Comparison of ENCODE assay signal across 1 cellular context in the genomic region with DNA sequence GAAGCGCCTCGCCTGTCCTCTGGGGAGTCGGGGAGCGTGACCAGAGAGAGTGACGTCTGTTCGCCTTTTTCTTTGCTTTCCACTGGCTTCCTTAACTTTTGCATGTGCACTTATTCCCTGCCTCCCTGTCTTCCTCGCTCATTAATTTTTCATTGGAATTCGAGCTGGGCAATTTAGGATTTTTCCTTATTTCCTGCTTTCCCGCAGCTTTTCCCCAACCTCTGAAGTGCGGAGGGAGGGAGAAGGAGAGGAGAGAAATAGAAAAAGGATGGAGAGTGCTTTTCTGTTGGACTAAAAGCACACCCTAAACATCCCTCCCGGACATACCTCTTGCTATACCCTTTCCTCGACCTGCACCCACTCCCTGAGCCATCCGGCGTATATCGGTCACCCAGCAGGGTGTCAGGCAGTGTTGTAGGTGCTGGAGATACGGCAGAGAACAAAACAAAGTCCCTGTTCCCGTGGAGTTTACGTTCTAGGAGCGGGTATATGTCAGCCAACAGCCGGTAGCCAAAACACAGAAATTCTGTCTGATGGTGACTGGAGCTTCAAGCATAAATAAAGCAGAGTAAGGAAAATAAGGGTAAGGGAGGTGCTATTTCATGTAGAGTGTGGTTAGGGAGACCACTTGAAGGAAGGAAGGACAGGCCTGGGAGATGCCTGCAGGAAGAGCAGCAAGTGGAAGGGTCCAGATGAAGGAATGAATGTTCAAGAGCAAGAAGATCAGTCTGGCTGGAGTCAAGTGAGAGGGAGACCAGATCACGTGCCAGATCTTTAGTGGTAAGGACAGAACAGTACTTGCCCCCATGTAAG.
TF ChIP-seq lines count a peak whose summit lies in the region.

No MANE protein-coding gene starts in this region.

TF ChIP-seq in K562, 482 proteins besides CTCF, POLR2A, EP300 and RAD21 (continued from another document):
- TF ChIP-seq, protein P1, sequence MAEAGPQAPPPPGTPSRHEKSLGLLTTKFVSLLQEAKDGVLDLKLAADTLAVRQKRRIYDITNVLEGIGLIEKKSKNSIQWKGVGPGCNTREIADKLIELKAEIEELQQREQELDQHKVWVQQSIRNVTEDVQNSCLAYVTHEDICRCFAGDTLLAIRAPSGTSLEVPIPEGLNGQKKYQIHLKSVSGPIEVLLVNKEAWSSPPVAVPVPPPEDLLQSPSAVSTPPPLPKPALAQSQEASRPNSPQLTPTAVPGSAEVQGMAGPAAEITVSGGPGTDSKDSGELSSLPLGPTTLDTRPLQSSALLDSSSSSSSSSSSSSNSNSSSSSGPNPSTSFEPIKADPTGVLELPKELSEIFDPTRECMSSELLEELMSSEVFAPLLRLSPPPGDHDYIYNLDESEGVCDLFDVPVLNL (CRISPR knock-in tag; IDR thresholded peaks at IDR 0.05; ENCODE audit: low read depth): no peak
- TF ChIP-seq KLF1 (tag; IDR thresholded peaks at IDR 0.05): no peak
- no peak for TF ChIP-seq ZNF133 (CRISPR knock-in tag; IDR thresholded peaks at IDR 0.05)
- TF ChIP-seq ZKSCAN3 (CRISPR knock-in tag; IDR thresholded peaks at IDR 0.05): no peak
- no peak for TF ChIP-seq WHSC1 (IDR thresholded peaks at IDR 0.05; ENCODE audit: low read length)
- TF ChIP-seq, protein P2, sequence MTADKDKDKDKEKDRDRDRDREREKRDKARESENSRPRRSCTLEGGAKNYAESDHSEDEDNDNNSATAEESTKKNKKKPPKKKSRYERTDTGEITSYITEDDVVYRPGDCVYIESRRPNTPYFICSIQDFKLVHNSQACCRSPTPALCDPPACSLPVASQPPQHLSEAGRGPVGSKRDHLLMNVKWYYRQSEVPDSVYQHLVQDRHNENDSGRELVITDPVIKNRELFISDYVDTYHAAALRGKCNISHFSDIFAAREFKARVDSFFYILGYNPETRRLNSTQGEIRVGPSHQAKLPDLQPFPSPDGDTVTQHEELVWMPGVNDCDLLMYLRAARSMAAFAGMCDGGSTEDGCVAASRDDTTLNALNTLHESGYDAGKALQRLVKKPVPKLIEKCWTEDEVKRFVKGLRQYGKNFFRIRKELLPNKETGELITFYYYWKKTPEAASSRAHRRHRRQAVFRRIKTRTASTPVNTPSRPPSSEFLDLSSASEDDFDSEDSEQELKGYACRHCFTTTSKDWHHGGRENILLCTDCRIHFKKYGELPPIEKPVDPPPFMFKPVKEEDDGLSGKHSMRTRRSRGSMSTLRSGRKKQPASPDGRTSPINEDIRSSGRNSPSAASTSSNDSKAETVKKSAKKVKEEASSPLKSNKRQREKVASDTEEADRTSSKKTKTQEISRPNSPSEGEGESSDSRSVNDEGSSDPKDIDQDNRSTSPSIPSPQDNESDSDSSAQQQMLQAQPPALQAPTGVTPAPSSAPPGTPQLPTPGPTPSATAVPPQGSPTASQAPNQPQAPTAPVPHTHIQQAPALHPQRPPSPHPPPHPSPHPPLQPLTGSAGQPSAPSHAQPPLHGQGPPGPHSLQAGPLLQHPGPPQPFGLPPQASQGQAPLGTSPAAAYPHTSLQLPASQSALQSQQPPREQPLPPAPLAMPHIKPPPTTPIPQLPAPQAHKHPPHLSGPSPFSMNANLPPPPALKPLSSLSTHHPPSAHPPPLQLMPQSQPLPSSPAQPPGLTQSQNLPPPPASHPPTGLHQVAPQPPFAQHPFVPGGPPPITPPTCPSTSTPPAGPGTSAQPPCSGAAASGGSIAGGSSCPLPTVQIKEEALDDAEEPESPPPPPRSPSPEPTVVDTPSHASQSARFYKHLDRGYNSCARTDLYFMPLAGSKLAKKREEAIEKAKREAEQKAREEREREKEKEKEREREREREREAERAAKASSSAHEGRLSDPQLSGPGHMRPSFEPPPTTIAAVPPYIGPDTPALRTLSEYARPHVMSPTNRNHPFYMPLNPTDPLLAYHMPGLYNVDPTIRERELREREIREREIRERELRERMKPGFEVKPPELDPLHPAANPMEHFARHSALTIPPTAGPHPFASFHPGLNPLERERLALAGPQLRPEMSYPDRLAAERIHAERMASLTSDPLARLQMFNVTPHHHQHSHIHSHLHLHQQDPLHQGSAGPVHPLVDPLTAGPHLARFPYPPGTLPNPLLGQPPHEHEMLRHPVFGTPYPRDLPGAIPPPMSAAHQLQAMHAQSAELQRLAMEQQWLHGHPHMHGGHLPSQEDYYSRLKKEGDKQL (CRISPR knock-in tag; IDR thresholded peaks at IDR 0.05; ENCODE audit: borderline replicate concordance): no peak
- TF ChIP-seq RBM39 (optimal IDR thresholded peaks at IDR 0.05; ENCODE audit: low read depth, low read length): no peak
- TF ChIP-seq HDAC6 (IDR thresholded peaks at IDR 0.05; ENCODE audit: low read depth, low read length): no peak
- TF ChIP-seq, protein P3, sequence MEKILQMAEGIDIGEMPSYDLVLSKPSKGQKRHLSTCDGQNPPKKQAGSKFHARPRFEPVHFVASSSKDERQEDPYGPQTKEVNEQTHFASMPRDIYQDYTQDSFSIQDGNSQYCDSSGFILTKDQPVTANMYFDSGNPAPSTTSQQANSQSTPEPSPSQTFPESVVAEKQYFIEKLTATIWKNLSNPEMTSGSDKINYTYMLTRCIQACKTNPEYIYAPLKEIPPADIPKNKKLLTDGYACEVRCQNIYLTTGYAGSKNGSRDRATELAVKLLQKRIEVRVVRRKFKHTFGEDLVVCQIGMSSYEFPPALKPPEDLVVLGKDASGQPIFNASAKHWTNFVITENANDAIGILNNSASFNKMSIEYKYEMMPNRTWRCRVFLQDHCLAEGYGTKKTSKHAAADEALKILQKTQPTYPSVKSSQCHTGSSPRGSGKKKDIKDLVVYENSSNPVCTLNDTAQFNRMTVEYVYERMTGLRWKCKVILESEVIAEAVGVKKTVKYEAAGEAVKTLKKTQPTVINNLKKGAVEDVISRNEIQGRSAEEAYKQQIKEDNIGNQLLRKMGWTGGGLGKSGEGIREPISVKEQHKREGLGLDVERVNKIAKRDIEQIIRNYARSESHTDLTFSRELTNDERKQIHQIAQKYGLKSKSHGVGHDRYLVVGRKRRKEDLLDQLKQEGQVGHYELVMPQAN (IDR thresholded peaks at IDR 0.05; ENCODE audit: borderline replicate concordance): 0 out of 2 replicates have a peak, but pooled peaks have one; percentile 18
- no peak for TF ChIP-seq MAFK (IDR thresholded peaks at IDR 0.05; ENCODE audit: low read length)
- TF ChIP-seq, protein P4, sequence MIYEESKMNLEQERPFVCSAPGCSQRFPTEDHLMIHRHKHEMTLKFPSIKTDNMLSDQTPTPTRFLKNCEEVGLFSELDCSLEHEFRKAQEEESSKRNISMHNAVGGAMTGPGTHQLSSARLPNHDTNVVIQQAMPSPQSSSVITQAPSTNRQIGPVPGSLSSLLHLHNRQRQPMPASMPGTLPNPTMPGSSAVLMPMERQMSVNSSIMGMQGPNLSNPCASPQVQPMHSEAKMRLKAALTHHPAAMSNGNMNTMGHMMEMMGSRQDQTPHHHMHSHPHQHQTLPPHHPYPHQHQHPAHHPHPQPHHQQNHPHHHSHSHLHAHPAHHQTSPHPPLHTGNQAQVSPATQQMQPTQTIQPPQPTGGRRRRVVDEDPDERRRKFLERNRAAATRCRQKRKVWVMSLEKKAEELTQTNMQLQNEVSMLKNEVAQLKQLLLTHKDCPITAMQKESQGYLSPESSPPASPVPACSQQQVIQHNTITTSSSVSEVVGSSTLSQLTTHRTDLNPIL (CRISPR knock-in tag; IDR thresholded peaks at IDR 0.05): no peak
- TF ChIP-seq EZH2 (IDR thresholded peaks at IDR 0.05; ENCODE audit: borderline replicate concordance, low read depth, low read length): no peak
- no peak for TF ChIP-seq POLR3G (IDR thresholded peaks at IDR 0.05; ENCODE audit: extremely low read depth, insufficient read length, insufficient replicate concordance)
- TF ChIP-seq U2AF2 (optimal IDR thresholded peaks at IDR 0.05; ENCODE audit: low read depth, low read length): no peak
- 0 out of 2 replicates have a peak, but pooled peaks have one; percentile 9 for TF ChIP-seq ELF4 (CRISPR knock-in tag; IDR thresholded peaks at IDR 0.05)
- no peak for TF ChIP-seq GTF2E2 (tag; IDR thresholded peaks at IDR 0.05)
- TF ChIP-seq JUNB (CRISPR knock-in tag; conservative IDR thresholded peaks at IDR 0.05): no peak
- TF ChIP-seq MCM2 (IDR thresholded peaks at IDR 0.05; ENCODE audit: low read depth): no peak
- 0 out of 2 replicates have a peak, but pooled peaks have one; percentile 9 for TF ChIP-seq MTA1 (IDR thresholded peaks at IDR 0.05; ENCODE audit: borderline replicate concordance)
- TF ChIP-seq, protein P5, sequence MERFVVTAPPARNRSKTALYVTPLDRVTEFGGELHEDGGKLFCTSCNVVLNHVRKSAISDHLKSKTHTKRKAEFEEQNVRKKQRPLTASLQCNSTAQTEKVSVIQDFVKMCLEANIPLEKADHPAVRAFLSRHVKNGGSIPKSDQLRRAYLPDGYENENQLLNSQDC (CRISPR knock-in tag; IDR thresholded peaks at IDR 0.05): no peak
- TF ChIP-seq ZNF408 (CRISPR knock-in tag; IDR thresholded peaks at IDR 0.05; ENCODE audit: low read depth): no peak
- no peak for TF ChIP-seq BDP1 (IDR thresholded peaks at IDR 0.05; ENCODE audit: insufficient read depth, insufficient read length)
